ENCODE assay signal across 22 cellular contexts in the genomic region with DNA sequence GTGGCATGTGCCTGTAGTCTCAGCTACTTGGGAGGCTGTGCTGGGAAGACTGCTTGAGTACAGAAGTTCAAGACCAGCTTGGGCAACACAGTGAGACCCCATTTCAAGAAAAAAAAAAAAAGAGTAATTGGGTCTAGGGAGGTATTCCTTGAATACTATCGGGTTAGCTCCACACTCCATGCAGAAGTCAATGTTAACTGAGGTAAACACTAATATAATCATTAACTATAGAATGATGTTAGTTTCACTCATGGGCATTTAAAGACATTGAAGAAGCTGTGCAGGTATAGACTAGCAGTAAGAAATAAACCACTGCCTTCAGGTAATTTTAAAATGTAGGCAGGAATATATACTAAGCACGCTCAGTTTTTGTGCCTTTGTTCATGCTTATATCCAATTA.
"Had no signal": no experiment of that assay in that cellular context is flagged by ENCODE, and none has a peak within 500 bp of the region (broad histone marks: within the 10 kb centered on the region; RNA-seq: fewer than 3 reads in every experiment).

No MANE protein-coding gene starts in this region.

- ATAC-seq: PC-3, Right ventricle myocardium inferior, SK-N-SH treated with all-trans-retinoic acid at 6 μM for 48 hours had no signal

- H3K4me3 ChIP-seq: MG63, Peyer's patch, SJCRH30 had no signal

- H3K27me3 ChIP-seq: MG63, Peyer's patch, SJCRH30 had no signal

- H3K9me3 ChIP-seq: MG63, SJCRH30 had no signal

- DNase-seq: IMR-90, Karpas-422, KG1, MG63, NCI-H1092, NCI-H1105 treated with DMSO at 0.1 percent for 48 hours, NCI-H1417 treated with DMSO at 0.1 percent for 48 hours, NCI-H146, NCI-H1694 treated with DMSO at 0.1 percent for 48 hours, NCI-H1930, NCI-H2081, NCI-H2107, NCI-H2227 treated with DMSO at 0.1 percent for 48 hours, NCI-H524, NCI-H69, NCI-H774, PC-3, Peyer's patch, SHP77 treated with DMSO at 0.1 percent for 48 hours, SJCRH30 had no signal

- H3K4me1 ChIP-seq: Peyer's patch, SJCRH30 had no signal

- H3K27ac ChIP-seq: Peyer's patch, SJCRH30 had no signal
